Comparison of ENCODE assay signal across 2 cellular contexts in the genomic region with DNA sequence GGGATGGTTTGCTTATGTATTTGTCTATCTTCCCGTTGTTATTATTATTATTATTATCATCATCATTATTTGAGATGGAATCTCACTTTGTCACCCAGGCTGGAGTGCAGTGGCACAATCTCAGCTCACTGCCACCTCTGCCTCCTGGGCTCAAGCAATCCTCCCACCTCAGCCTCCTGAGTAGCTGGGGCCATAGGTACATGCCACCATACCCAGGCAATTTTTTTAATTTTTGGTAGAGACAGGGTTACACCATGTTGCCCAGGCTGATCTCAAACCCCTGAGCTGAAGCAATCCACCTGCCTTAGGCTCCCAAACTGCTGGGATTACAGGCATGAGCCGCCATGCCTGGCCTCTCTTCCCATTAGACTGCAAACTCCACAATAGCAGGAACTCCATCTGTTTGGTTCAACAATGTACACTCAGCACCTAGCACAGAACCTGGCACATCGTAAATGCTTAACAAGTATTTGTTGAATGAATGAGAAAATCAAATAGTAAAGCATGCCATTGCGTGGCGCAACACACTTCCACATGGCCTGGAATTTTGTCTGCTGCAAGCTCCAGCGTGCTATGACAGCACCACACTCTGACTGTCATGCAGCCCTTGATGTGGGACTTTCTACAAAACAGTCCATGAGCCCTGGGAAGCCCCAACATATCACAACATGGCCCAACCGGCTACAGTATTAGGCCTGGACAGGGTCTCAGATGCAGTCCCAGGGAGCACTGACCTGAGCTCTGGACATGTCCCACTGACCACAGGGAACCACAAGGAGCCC.
TF ChIP-seq lines count a peak whose summit lies in the region.

No MANE protein-coding gene starts in this region.

TF ChIP-seq in HepG2, 621 proteins besides CTCF, POLR2A, EP300 and RAD21 (continued from another document and continues in another):
- TF ChIP-seq, protein P1, sequence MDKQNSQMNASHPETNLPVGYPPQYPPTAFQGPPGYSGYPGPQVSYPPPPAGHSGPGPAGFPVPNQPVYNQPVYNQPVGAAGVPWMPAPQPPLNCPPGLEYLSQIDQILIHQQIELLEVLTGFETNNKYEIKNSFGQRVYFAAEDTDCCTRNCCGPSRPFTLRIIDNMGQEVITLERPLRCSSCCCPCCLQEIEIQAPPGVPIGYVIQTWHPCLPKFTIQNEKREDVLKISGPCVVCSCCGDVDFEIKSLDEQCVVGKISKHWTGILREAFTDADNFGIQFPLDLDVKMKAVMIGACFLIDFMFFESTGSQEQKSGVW (CRISPR knock-in tag; IDR thresholded peaks at IDR 0.05; ENCODE audit: borderline replicate concordance), result no peak
- peak; percentile 57 for TF ChIP-seq MAFF (IDR thresholded peaks at IDR 0.05; ENCODE audit: low read depth, low read length)
- peak; percentile 95; the same call in 2 of the 3 replicates for TF ChIP-seq MXI1 (IDR thresholded peaks at IDR 0.05; ENCODE audit: borderline replicate concordance, low read depth, low read length)
- TF ChIP-seq, protein P2, sequence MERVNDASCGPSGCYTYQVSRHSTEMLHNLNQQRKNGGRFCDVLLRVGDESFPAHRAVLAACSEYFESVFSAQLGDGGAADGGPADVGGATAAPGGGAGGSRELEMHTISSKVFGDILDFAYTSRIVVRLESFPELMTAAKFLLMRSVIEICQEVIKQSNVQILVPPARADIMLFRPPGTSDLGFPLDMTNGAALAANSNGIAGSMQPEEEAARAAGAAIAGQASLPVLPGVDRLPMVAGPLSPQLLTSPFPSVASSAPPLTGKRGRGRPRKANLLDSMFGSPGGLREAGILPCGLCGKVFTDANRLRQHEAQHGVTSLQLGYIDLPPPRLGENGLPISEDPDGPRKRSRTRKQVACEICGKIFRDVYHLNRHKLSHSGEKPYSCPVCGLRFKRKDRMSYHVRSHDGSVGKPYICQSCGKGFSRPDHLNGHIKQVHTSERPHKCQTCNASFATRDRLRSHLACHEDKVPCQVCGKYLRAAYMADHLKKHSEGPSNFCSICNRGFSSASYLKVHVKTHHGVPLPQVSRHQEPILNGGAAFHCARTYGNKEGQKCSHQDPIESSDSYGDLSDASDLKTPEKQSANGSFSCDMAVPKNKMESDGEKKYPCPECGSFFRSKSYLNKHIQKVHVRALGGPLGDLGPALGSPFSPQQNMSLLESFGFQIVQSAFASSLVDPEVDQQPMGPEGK (CRISPR knock-in tag; IDR thresholded peaks at IDR 0.05), result peak; percentile 61
- TF ChIP-seq, protein P3, sequence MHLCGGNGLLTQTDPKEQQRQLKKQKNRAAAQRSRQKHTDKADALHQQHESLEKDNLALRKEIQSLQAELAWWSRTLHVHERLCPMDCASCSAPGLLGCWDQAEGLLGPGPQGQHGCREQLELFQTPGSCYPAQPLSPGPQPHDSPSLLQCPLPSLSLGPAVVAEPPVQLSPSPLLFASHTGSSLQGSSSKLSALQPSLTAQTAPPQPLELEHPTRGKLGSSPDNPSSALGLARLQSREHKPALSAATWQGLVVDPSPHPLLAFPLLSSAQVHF (CRISPR knock-in tag; IDR thresholded peaks at IDR 0.05), result no peak
- no peak for TF ChIP-seq MED8 (CRISPR knock-in tag; IDR thresholded peaks at IDR 0.05; ENCODE audit: insufficient replicate concordance)
- 0 out of 2 replicates have a peak, but pooled peaks have one; percentile 61 for TF ChIP-seq KLF11 (CRISPR knock-in tag; IDR thresholded peaks at IDR 0.05)
- TF ChIP-seq ZKSCAN8 (CRISPR knock-in tag; IDR thresholded peaks at IDR 0.05; ENCODE audit: borderline replicate concordance), result peak; percentile 68; the same call in 1 of the 2 replicates
- TF ChIP-seq THAP11 (CRISPR knock-in tag; IDR thresholded peaks at IDR 0.05), result 0 out of 2 replicates have a peak, but pooled peaks have one; percentile 32
- peak; percentile 15; the same call in 1 of the 2 replicates for TF ChIP-seq STAG1 (CRISPR knock-in tag; IDR thresholded peaks at IDR 0.05)
- TF ChIP-seq, protein P4, sequence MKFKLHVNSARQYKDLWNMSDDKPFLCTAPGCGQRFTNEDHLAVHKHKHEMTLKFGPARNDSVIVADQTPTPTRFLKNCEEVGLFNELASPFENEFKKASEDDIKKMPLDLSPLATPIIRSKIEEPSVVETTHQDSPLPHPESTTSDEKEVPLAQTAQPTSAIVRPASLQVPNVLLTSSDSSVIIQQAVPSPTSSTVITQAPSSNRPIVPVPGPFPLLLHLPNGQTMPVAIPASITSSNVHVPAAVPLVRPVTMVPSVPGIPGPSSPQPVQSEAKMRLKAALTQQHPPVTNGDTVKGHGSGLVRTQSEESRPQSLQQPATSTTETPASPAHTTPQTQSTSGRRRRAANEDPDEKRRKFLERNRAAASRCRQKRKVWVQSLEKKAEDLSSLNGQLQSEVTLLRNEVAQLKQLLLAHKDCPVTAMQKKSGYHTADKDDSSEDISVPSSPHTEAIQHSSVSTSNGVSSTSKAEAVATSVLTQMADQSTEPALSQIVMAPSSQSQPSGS (CRISPR knock-in tag; IDR thresholded peaks at IDR 0.05), result peak; percentile 21; the same call in 1 of the 2 replicates
- TF ChIP-seq CEBPG (CRISPR knock-in tag; IDR thresholded peaks at IDR 0.05), result peak; percentile 92
- peak; percentile 19; the same call in 1 of the 2 replicates for TF ChIP-seq ZFY (CRISPR knock-in tag; IDR thresholded peaks at IDR 0.05)
- TF ChIP-seq RARA (CRISPR knock-in tag; IDR thresholded peaks at IDR 0.05), result peak; percentile 52
- TF ChIP-seq, protein P5, sequence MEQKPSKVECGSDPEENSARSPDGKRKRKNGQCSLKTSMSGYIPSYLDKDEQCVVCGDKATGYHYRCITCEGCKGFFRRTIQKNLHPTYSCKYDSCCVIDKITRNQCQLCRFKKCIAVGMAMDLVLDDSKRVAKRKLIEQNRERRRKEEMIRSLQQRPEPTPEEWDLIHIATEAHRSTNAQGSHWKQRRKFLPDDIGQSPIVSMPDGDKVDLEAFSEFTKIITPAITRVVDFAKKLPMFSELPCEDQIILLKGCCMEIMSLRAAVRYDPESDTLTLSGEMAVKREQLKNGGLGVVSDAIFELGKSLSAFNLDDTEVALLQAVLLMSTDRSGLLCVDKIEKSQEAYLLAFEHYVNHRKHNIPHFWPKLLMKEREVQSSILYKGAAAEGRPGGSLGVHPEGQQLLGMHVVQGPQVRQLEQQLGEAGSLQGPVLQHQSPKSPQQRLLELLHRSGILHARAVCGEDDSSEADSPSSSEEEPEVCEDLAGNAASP (CRISPR knock-in tag; IDR thresholded peaks at IDR 0.05; ENCODE audit: borderline replicate concordance), result peak; percentile 36; the same call in 1 of the 2 replicates
- no peak for TF ChIP-seq ZNF263 (CRISPR knock-in tag; IDR thresholded peaks at IDR 0.05)
- TF ChIP-seq PHF21A (CRISPR knock-in tag; IDR thresholded peaks at IDR 0.05), result peak; percentile 46; the same call in 1 of the 2 replicates
- TF ChIP-seq ZNF792 (CRISPR knock-in tag; IDR thresholded peaks at IDR 0.05), result peak; percentile 51; the same call in 1 of the 2 replicates
- TF ChIP-seq RCOR2 (CRISPR knock-in tag; IDR thresholded peaks at IDR 0.05), result peak; percentile 72; the same call in 1 of the 2 replicates
- no peak for TF ChIP-seq DR1 (CRISPR knock-in tag; IDR thresholded peaks at IDR 0.05)
- TF ChIP-seq, protein P6, sequence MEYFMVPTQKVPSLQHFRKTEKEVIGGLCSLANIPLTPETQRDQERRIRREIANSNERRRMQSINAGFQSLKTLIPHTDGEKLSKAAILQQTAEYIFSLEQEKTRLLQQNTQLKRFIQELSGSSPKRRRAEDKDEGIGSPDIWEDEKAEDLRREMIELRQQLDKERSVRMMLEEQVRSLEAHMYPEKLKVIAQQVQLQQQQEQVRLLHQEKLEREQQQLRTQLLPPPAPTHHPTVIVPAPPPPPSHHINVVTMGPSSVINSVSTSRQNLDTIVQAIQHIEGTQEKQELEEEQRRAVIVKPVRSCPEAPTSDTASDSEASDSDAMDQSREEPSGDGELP (IDR thresholded peaks at IDR 0.05; ENCODE audit: borderline replicate concordance, low read depth), result peak; percentile 30; the same call in 1 of the 2 replicates
- TF ChIP-seq SIN3A (IDR thresholded peaks at IDR 0.05; ENCODE audit: borderline replicate concordance, low read depth, low read length), result 0 out of 2 replicates have a peak, but pooled peaks have one; percentile 29
- no peak for TF ChIP-seq TBP (CRISPR knock-in tag; IDR thresholded peaks at IDR 0.05)

TF ChIP-seq in GM23338, 12 proteins besides CTCF, POLR2A, EP300 and RAD21 (continued from another document):
- no peak for TF ChIP-seq EZH2 (IDR thresholded peaks at IDR 0.05; ENCODE audit: low read depth, unreplicated experiment)
TF ChIP-seq in GM23338: peak in this region for 0.
